Comparison of ENCODE assay signal across 11 cellular contexts in the genomic region with DNA sequence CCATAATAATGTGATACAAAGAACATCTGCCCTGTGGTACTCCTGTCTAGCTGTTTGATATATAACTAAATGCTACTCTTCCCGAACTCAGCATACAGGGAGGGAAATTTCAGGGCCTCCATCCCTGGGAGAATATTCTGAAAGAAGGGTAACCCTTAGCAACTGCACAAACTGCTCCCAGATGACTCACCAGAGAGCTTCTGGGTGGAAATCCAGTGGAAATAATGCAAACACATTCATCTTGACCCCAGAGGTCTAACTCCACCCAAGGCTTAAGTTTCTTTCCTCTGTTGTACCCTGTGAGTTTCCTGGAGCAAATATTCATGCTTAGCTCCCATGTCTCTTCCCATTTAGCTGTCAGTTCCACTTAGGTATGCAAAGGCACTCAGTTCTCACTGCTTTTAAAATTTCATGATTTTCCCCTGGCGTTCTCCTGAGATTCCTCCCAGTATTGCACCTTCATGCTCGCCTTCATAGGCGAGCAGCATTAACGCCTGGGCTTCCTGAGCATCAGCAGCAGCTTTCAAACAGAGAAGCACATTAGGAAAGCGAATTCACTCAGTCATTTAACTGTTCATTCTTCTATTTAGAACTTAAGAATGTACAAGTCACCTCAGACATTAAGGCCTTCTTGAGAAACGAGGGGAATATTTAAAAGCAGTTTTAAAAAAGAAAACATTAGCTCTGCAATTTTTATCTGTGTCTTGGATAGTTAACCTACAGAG. TPM values are rescaled to one million over a fixed set of nuclear protein-coding genes. Genes with fewer than 3 reads are reported as not detected.
DNase-seq lines count a peak whose midpoint lies in the region; ATAC-seq and TF ChIP-seq lines count a peak whose summit lies in the region.
"Had no signal": no experiment of that assay in that cellular context is flagged by ENCODE, and none has a peak within 500 bp of the region (broad histone marks: within the 10 kb centered on the region; RNA-seq: fewer than 3 reads in every experiment).

No MANE protein-coding gene starts in this region.

- no peak overlapping the region for H2AFZ ChIP-seq in mammary epithelial cell (ENCODE audit: low read depth, low read length)
- no peak overlapping the region for H2AFZ ChIP-seq in Karpas-422 (ENCODE audit: low read length)

- 94% methylated on average over 7 of the region's 7 CpGs for WGBS in mammary epithelial cell (ENCODE audit: low coverage, missing lambda C conversion rate)

- TF ChIP-seq CTCF in HEK293 (tag by site-specific recombination; IDR thresholded peaks at IDR 0.05), result no peak
- TF ChIP-seq CTCF in mammary epithelial cell (conservative IDR thresholded peaks at IDR 0.05 in 1 of 2, IDR thresholded peaks at IDR 0.05 in 1 of 2; ENCODE audit: extremely low read depth in 1 of 2, insufficient read depth in 1 of 2, low read depth in 1 of 2, low read length in 2 of 2), result no peak
- TF ChIP-seq CTCF in left lung (IDR thresholded peaks at IDR 0.05), result no peak

- no peaks in the 10 kb centered on the region for H3K79me2 ChIP-seq in mammary epithelial cell (ENCODE audit: insufficient read depth, low read length)
- no peaks in the 10 kb centered on the region for H3K79me2 ChIP-seq in Karpas-422 (ENCODE audit: low read length)

- 0 out of 2 replicates have a peak overlapping the region, but pooled peaks have one; percentile 8 for H3K27ac ChIP-seq in HEK293 (ENCODE audit: extremely low read depth, low read depth, low read length)
- peak overlapping the region; percentile 4 for H3K27ac ChIP-seq in mammary epithelial cell (ENCODE audit: insufficient read depth, low read depth, low read length)
- peak overlapping the region; percentile 26 to 46 for H3K27ac ChIP-seq in left lung
- H3K27ac ChIP-seq in Karpas-422 (ENCODE audit: low read length), result no peak overlapping the region

- H3K36me3 ChIP-seq in HEK293 (ENCODE audit: control insufficient read depth in 2 of 2, insufficient read depth in 1 of 2, low read length in 2 of 2) (no peaks in the 10 kb centered on the region), mammary epithelial cell (ENCODE audit: insufficient read depth, low read length) (no peaks in the 10 kb centered on the region), left lung (no peaks in the 10 kb centered on the region), Karpas-422 (ENCODE audit: insufficient read depth, low read length) (no peaks in the 10 kb centered on the region)

- CTCF ChIA-PET in HEK293 (lab: Yijun Ruan, JAX) (interaction anchor here (0.9 to 7.8 kb wide), 11 partner anchors 8 to 122 kb away, joined by 3 to 70 read pairs (median 4); no protein-coding TSS in a partner anchor), mammary epithelial cell (lab: Charles Lee; ENCODE audit: low non-redundant PET) (no interaction called here)

- peak; percentile 48 for DNase-seq in mammary epithelial cell
- no peak for DNase-seq in left lung
- DNase-seq in stromal cell of bone marrow (ENCODE audit: low read depth), result peak; percentile 97
- no peak for DNase-seq in Karpas-422
- no peak for DNase-seq in posterior vena cava (ENCODE audit: low spot score)
- DNase-seq: NCI-H524 had no signal

- in situ Hi-C loops in mammary epithelial cell (cut with MboI; ENCODE audit: low sequenced_read_pairs in 2 of 2), result no loop called here

- H3K27me3 ChIP-seq in mammary epithelial cell (ENCODE audit: insufficient read depth, low read length), result no peaks in the 10 kb centered on the region
- no peaks in the 10 kb centered on the region for H3K27me3 ChIP-seq in left lung
- H3K27me3 ChIP-seq in Karpas-422 (ENCODE audit: low read length), result no peaks in the 10 kb centered on the region

- ATAC-seq in left lung (peak; percentile 71), HG03521 (IDR thresholded peaks at IDR 0.05; ENCODE audit: unreplicated experiment) (no peak), GM21528 (IDR thresholded peaks at IDR 0.05; ENCODE audit: low FRiP score, unreplicated experiment) (no peak)
- ATAC-seq: WTC11 had no signal

- intact Hi-C loops in mammary epithelial cell (cut with micrococcal nuclease) (no loop called here), left lung (cut with DNase I) (no loop called here), posterior vena cava (cut with DNase I) (no loop called here)

- no peak overlapping the region for H3K4me2 ChIP-seq in mammary epithelial cell (ENCODE audit: insufficient read depth, low read depth, low read length)
- no peak overlapping the region for H3K4me2 ChIP-seq in Karpas-422 (ENCODE audit: low read depth, low read length, poor library complexity, severe bottlenecking)

- no TSS peak for BruUV-seq in mammary epithelial cell (replicated peaks; lab: Mats Ljungman, UMichigan)

- H4K20me1 ChIP-seq in mammary epithelial cell (ENCODE audit: insufficient read depth, low read length) (no peaks in the 10 kb centered on the region), Karpas-422 (ENCODE audit: insufficient read depth, low read depth, low read length) (no peaks in the 10 kb centered on the region)

- dilution Hi-C loops in mammary epithelial cell (cut with HindIII; ENCODE audit: low sequenced_read_pairs), result no loop called here

- POLR2A ChIA-PET in HEK293 (lab: Yijun Ruan, JAX), result interaction anchor here (0.7 to 1.6 kb wide), 4 partner anchors 10 to 122 kb away, joined by 3 to 4 read pairs (median 4); a partner anchor contains a TSS

- H3K4me1 ChIP-seq in HEK293 (ENCODE audit: control insufficient read depth, insufficient read depth, low read length) (peaks cover 7% of the 10 kb centered on the region), mammary epithelial cell (ENCODE audit: insufficient read depth, low read length) (peaks cover 15% of the 10 kb centered on the region), left lung (peaks cover 0 to 4% of the 10 kb centered on the region in 2 donors), Karpas-422 (ENCODE audit: low read length) (no peaks in the 10 kb centered on the region)

- H3K9me2 ChIP-seq in Karpas-422 (replicated peaks; ENCODE audit: insufficient read depth, low read length), result no peaks in the 10 kb centered on the region

- H3K4me3 ChIP-seq in HEK293 (ENCODE audit: low read depth, low read length) (no peak overlapping the region), mammary epithelial cell (replicated peaks in 1 of 3; ENCODE audit: insufficient read depth in 1 of 3, low read depth in 2 of 3, low read length in 3 of 3) (no peak overlapping the region), left lung (no peak overlapping the region), Karpas-422 (ENCODE audit: low read length) (no peak overlapping the region)

- H3K9me3 ChIP-seq in HEK293 (ENCODE audit: control insufficient read depth, insufficient read depth, low read depth, low read length) (no peaks in the 10 kb centered on the region), mammary epithelial cell (replicated peaks; ENCODE audit: insufficient read depth, low read length) (no peaks in the 10 kb centered on the region), left lung (no peaks in the 10 kb centered on the region), Karpas-422 (ENCODE audit: low read length) (no peaks in the 10 kb centered on the region)

- H3K9ac ChIP-seq in mammary epithelial cell (ENCODE audit: insufficient read depth, low read length) (no peak overlapping the region), Karpas-422 (ENCODE audit: low read length) (no peak overlapping the region)

TF ChIP-seq in HEK293, 187 proteins besides CTCF, POLR2A, EP300 and RAD21 (continues in another document):
- TF ChIP-seq, protein P1, sequence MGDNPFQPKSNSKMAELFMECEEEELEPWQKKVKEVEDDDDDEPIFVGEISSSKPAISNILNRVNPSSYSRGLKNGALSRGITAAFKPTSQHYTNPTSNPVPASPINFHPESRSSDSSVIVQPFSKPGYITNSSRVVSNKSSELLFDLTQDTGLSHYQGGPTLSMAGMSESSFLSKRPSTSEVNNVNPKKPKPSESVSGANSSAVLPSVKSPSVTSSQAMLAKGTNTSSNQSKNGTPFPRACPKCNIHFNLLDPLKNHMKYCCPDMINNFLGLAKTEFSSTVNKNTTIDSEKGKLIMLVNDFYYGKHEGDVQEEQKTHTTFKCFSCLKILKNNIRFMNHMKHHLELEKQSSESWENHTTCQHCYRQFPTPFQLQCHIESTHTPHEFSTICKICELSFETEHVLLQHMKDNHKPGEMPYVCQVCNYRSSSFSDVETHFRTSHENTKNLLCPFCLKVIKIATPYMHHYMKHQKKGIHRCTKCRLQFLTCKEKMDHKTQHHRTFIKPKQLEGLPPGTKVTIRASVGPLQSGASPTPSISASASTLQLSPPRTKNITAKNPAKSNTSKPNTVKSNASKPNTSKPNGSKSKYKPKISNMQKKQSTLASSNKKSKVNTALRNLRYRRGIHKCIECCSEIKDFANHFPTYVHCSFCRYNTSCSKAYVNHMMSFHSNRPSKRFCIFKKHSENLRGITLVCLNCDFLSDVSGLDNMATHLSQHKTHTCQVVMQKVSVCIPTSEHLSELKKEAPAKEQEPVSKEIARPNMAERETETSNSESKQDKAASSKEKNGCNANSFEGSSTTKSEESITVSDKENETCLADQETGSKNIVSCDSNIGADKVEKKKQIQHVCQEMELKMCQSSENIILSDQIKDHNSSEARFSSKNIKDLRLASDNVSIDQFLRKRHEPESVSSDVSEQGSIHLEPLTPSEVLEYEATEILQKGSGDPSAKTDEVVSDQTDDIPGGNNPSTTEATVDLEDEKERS (tag by site-specific recombination; IDR thresholded peaks at IDR 0.05), result no peak
- no peak for TF ChIP-seq ZNF248 (tag by site-specific recombination; IDR thresholded peaks at IDR 0.05)
- TF ChIP-seq ZNF558 (tag by site-specific recombination; IDR thresholded peaks at IDR 0.05), result no peak
- TF ChIP-seq, protein P2, sequence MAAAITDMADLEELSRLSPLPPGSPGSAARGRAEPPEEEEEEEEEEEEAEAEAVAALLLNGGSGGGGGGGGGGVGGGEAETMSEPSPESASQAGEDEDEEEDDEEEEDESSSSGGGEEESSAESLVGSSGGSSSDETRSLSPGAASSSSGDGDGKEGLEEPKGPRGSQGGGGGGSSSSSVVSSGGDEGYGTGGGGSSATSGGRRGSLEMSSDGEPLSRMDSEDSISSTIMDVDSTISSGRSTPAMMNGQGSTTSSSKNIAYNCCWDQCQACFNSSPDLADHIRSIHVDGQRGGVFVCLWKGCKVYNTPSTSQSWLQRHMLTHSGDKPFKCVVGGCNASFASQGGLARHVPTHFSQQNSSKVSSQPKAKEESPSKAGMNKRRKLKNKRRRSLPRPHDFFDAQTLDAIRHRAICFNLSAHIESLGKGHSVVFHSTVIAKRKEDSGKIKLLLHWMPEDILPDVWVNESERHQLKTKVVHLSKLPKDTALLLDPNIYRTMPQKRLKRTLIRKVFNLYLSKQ (tag by site-specific recombination; IDR thresholded peaks at IDR 0.05; ENCODE audit: borderline replicate concordance), result no peak

RNA-seq across cellular contexts. Expression of a gene that starts 43.8 kb away (rescaled TPM):
- 1 to 10 TPM in 1 of 2 donors, under 1 TPM in 1; 0.35 to 1.2 TPM for total RNA-seq in mammary epithelial cell
- polyA plus RNA-seq in mammary epithelial cell, result 0.18 TPM
- polyA minus RNA-seq in mammary epithelial cell, result not detected
- 100 to 1,000 TPM in 1 of 2 donors, 10 to 100 TPM in 1; 87.5 to 152 TPM for total RNA-seq in left lung
- total RNA-seq in Karpas-422 (2014; rRNA removed; shearing (Covaris generic); ENCODE audit: low replicate concordance), result not detected in 2 replicates
- 100 to 1,000 TPM; 189 to 248 TPM for total RNA-seq in posterior vena cava

RNA-seq across cellular contexts. Expression of a gene that starts 48.9 kb away (rescaled TPM):
- total RNA-seq in mammary epithelial cell, result not detected
- polyA plus RNA-seq in mammary epithelial cell, result not detected
- polyA minus RNA-seq in mammary epithelial cell, result not detected
- total RNA-seq in left lung, result not detected
- not detected in 2 replicates for total RNA-seq in Karpas-422 (2014; rRNA removed; shearing (Covaris generic); ENCODE audit: low replicate concordance)
- not detected for total RNA-seq in posterior vena cava
- total RNA-seq: WTC11 had no signal
- polyA plus RNA-seq: urinary bladder had no signal

Comparison
In these comparisons a context has a peak if more than half of its experiments do, and no peak if none do; other contexts are left out.
1. DNase-seq: peak in mammary epithelial cell (single experiment) and stromal cell of bone marrow (single experiment); none in left lung (0 of 2), Karpas-422 (single experiment) and posterior vena cava (single experiment).
2. RNA of a gene that starts 43.8 kb away (total RNA-seq): 189 to 248 TPM in posterior vena cava and 87.5 to 152 TPM in left lung; 0.35 to 1.2 TPM in mammary epithelial cell and not detected in Karpas-422; every median in the first group is over 10 times any median in the second.